10 cellular contexts compared by ENCODE assay signal in the genomic region with DNA sequence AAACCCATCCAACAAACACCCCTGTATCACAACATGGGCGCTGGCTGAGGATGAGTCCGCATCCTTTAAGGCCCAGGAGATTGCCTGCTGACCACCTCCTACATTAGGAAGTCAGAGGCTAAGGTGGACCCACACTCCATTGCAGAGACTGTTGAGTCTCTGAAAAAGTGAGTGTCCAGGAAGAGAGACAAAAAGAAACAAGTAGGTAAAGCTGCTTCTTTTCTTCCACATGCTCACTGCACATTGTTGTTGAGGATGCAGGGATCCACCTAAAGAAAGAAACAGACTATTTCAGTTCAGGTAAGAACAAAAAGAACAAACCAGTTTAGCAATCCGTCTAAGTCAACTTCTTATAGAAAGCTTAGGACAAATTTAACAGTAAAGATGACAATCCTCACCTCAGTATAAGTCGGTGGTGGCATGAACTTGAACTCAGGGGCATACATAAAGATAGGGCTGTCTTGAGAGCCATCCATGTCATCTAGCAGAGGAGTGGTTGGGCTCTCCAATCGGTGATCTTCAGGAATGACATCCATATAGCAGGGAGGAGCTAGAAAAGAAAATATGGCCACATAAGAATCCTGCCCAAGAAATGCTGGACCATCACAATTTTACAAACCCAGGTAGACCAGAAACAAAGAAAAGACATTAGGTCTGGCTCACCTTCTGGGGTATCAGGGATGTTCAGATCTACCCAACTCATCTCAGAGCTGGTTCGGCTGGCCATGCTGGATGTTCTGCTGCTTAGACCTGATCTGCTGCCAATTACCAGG. TPM values are rescaled to one million over a fixed set of nuclear protein-coding genes. Genes with fewer than 3 reads are reported as not detected.
DNase-seq lines count a peak whose midpoint lies in the region; ATAC-seq and TF ChIP-seq lines count a peak whose summit lies in the region.
"Had no signal": no experiment of that assay in that cellular context is flagged by ENCODE, and none has a peak within 500 bp of the region (broad histone marks: within the 10 kb centered on the region; RNA-seq: fewer than 3 reads in every experiment).

No MANE protein-coding gene starts in this region.

- H2AFZ ChIP-seq in smooth muscle cell (ENCODE audit: low read depth): no peak overlapping the region

- peaks cover 41% of the 10 kb centered on the region for H3K79me2 ChIP-seq in smooth muscle cell (ENCODE audit: low read depth)

- H3K27ac ChIP-seq in smooth muscle cell (ENCODE audit: low read depth): peak overlapping the region; percentile 44

- peaks cover 22% of the 10 kb centered on the region for H3K36me3 ChIP-seq in H7 (replicated peaks; ENCODE audit: control insufficient read depth, insufficient read depth, low read length)
- no peaks in the 10 kb centered on the region for H3K36me3 ChIP-seq in smooth muscle cell (ENCODE audit: low read depth)

- peak overlapping the region; percentile 93 for H3K4me3 Mint-ChIP-seq in activated CD4-positive, alpha-beta memory T cell treated with anti-CD3 and anti-CD28 coated beads, Interleukin-2, amount 10 ng/mL, durations not matched to agents 7 days and 5 days
- peak overlapping the region; percentile 99 for H3K4me3 Mint-ChIP-seq in glutamatergic neuron (ENCODE audit: unreplicated experiment)

- H3K4me1 ChIP-seq in smooth muscle cell (ENCODE audit: low read depth): peaks cover 30% of the 10 kb centered on the region

- peak overlapping the region; percentile 31 for H3K9ac ChIP-seq in smooth muscle cell (ENCODE audit: low read depth)

- H3K4me3 ChIP-seq in H7 (ENCODE audit: insufficient read depth, low read depth, low read length): peak overlapping the region; percentile 63; the same call in 1 of the 2 replicates
- H3K4me3 ChIP-seq in smooth muscle cell: peak overlapping the region; percentile 82

- POLR2A ChIA-PET in activated CD4-positive, alpha-beta memory T cell treated with anti-CD3 and anti-CD28 coated beads, Interleukin-2, amount 10 ng/mL, durations not matched to agents 7 days and 5 days (lab: Charles Lee): interaction anchor here (0.6 to 12.9 kb wide), 6 partner anchors 8 to 44 kb away, joined by 3 to 582 read pairs (median 35); partner anchors contain the start of genes ANKRD34A, LIX1L and POLR3GL

- H3K36me3 Mint-ChIP-seq in activated CD4-positive, alpha-beta memory T cell treated with anti-CD3 and anti-CD28 coated beads, Interleukin-2, amount 10 ng/mL, durations not matched to agents 7 days and 5 days (ENCODE audit: low read depth): peaks cover 51% of the 10 kb centered on the region
- H3K36me3 Mint-ChIP-seq in glutamatergic neuron (ENCODE audit: unreplicated experiment): peaks cover 28% of the 10 kb centered on the region

- peaks cover 55% of the 10 kb centered on the region for H4K20me1 ChIP-seq in smooth muscle cell (ENCODE audit: low read depth)

- H3K27me3 ChIP-seq in H7 (ENCODE audit: control insufficient read depth, insufficient read depth, low read length) (peaks cover 2% of the 10 kb centered on the region; the same call in 1 of the 2 replicates), smooth muscle cell (ENCODE audit: low read depth) (no peaks in the 10 kb centered on the region)

- no peak for ATAC-seq in GM21381 (IDR thresholded peaks at IDR 0.05; ENCODE audit: unreplicated experiment)

- TF ChIP-seq CTCF in glutamatergic neuron (IDR thresholded peaks at IDR 0.05; ENCODE audit: partially characterized antibody, unreplicated experiment) (no peak), smooth muscle cell (IDR thresholded peaks at IDR 0.05; ENCODE audit: borderline replicate concordance, insufficient read depth, poor library complexity, severe bottlenecking) (no peak)

- H3K4me2 ChIP-seq in smooth muscle cell: peak overlapping the region; percentile 93

- no peaks in the 10 kb centered on the region for H3K27me3 Mint-ChIP-seq in activated CD4-positive, alpha-beta memory T cell treated with anti-CD3 and anti-CD28 coated beads, Interleukin-2, amount 10 ng/mL, durations not matched to agents 7 days and 5 days
- H3K27me3 Mint-ChIP-seq in glutamatergic neuron (ENCODE audit: unreplicated experiment): peaks cover 11% of the 10 kb centered on the region

- H3K4me1 Mint-ChIP-seq in activated CD4-positive, alpha-beta memory T cell treated with anti-CD3 and anti-CD28 coated beads, Interleukin-2, amount 10 ng/mL, durations not matched to agents 7 days and 5 days: peaks cover 53% of the 10 kb centered on the region
- peaks cover 25% of the 10 kb centered on the region for H3K4me1 Mint-ChIP-seq in glutamatergic neuron (ENCODE audit: low read depth, unreplicated experiment)

- peaks cover 35% of the 10 kb centered on the region for H3F3A ChIP-seq in smooth muscle cell (ENCODE audit: low read depth)

- H3K9me3 Mint-ChIP-seq in activated CD4-positive, alpha-beta memory T cell treated with anti-CD3 and anti-CD28 coated beads, Interleukin-2, amount 10 ng/mL, durations not matched to agents 7 days and 5 days: no peaks in the 10 kb centered on the region
- H3K9me3 Mint-ChIP-seq in glutamatergic neuron (ENCODE audit: unreplicated experiment): peaks cover 13% of the 10 kb centered on the region

- CTCF ChIA-PET in activated CD4-positive, alpha-beta memory T cell treated with anti-CD3 and anti-CD28 coated beads, Interleukin-2, amount 10 ng/mL, durations not matched to agents 7 days and 5 days (lab: Charles Lee): interaction anchor here (1.0 to 13.8 kb wide), 3 partner anchors 15 to 148 kb away, joined by 3 to 177 read pairs (median 4); partner anchors contain the start of gene NUDT17

- 83% methylated on average over 6 of the region's 6 CpGs for WGBS in smooth muscle cell (ENCODE audit: low lambda C conversion rate)

- H3K9me3 ChIP-seq in smooth muscle cell (replicated peaks; ENCODE audit: low read depth): no peaks in the 10 kb centered on the region

- peak overlapping the region; percentile 97 for H3K27ac Mint-ChIP-seq in activated CD4-positive, alpha-beta memory T cell treated with anti-CD3 and anti-CD28 coated beads, Interleukin-2, amount 10 ng/mL, durations not matched to agents 7 days and 5 days
- no peak overlapping the region for H3K27ac Mint-ChIP-seq in glutamatergic neuron (ENCODE audit: unreplicated experiment)

- DNase-seq in H7: no peak
- no peak for DNase-seq in activated CD4-positive, alpha-beta memory T cell treated with anti-CD3 and anti-CD28 coated beads, Interleukin-2, amount 10 ng/mL, durations not matched to agents 7 days and 5 days
- DNase-seq in glutamatergic neuron: no peak
- DNase-seq in smooth muscle cell (lab: John Stamatoyannopoulos, UW; ENCODE audit: unreplicated experiment): no peak
- DNase-seq in NCI-H2081 (lab: John Stamatoyannopoulos, UW): no peak
- no peak for DNase-seq in OCI-M2 (lab: John Stamatoyannopoulos, UW; ENCODE audit: unreplicated experiment)
- no peak for DNase-seq in ACHN
- DNase-seq: stimulated activated CD4-positive, alpha-beta T cell treated with anti-CD3 and anti-CD28 coated beads, Interleukin-12 subunit alpha, Interleukin-12 subunit beta, amount 100 ng/mL, for 4 hours; T-helper 9 cell had no signal

- in situ Hi-C loops in ACHN (cut with HindIII; ENCODE audit: low pct_ligation_motif_present, low pct_unique_long_range_greater_than_20kb, low sequenced_read_pairs): no loop called here

RNA-seq across cellular contexts. Expression of gene TXNIP, which starts 2.6 kb away (rescaled TPM):
- total RNA-seq in H7 (2014; rRNA removed; shearing (Covaris generic)): 24.6 and 90.7 TPM in 2 replicates
- total RNA-seq in activated CD4-positive, alpha-beta memory T cell treated with anti-CD3 and anti-CD28 coated beads, Interleukin-2, amount 10 ng/mL, durations not matched to agents 7 days and 5 days: 100 to 1,000 TPM; 397 to 407 TPM
- 126 TPM for total RNA-seq in glutamatergic neuron (ENCODE audit: unreplicated experiment)
- 365 and 384 TPM in 2 replicates for total RNA-seq in smooth muscle cell
- 197 and 206 TPM in 2 replicates for polyA plus RNA-seq in smooth muscle cell

RNA-seq across cellular contexts. Expression of gene HJV, which starts 27.7 kb away (rescaled TPM):
- total RNA-seq in H7 (2014; rRNA removed; shearing (Covaris generic)): 0.24 and 1.2 TPM in 2 replicates
- not detected for total RNA-seq in activated CD4-positive, alpha-beta memory T cell treated with anti-CD3 and anti-CD28 coated beads, Interleukin-2, amount 10 ng/mL, durations not matched to agents 7 days and 5 days
- total RNA-seq in glutamatergic neuron (ENCODE audit: unreplicated experiment): not detected
- not detected in 2 replicates for total RNA-seq in smooth muscle cell
- polyA plus RNA-seq in smooth muscle cell: not detected in 2 replicates

RNA-seq across cellular contexts. Expression of gene POLR3GL, which starts 29.3 kb away (rescaled TPM):
- total RNA-seq in H7 (2014; rRNA removed; shearing (Covaris generic)): 6.3 and 11.6 TPM in 2 replicates
- 10 to 100 TPM; 32.4 to 33.7 TPM for total RNA-seq in activated CD4-positive, alpha-beta memory T cell treated with anti-CD3 and anti-CD28 coated beads, Interleukin-2, amount 10 ng/mL, durations not matched to agents 7 days and 5 days
- total RNA-seq in glutamatergic neuron (ENCODE audit: unreplicated experiment) (13.2 TPM), smooth muscle cell (17.7 and 22.2 TPM in 2 replicates)
- polyA plus RNA-seq in smooth muscle cell: 26.4 and 33.6 TPM in 2 replicates

RNA-seq across cellular contexts. Expression of gene ANKRD34A, which starts 29.4 kb away (rescaled TPM):
- 0.52 and 0.62 TPM in 2 replicates for total RNA-seq in H7 (2014; rRNA removed; shearing (Covaris generic))
- 1 to 10 TPM; 2.9 to 3.7 TPM for total RNA-seq in activated CD4-positive, alpha-beta memory T cell treated with anti-CD3 and anti-CD28 coated beads, Interleukin-2, amount 10 ng/mL, durations not matched to agents 7 days and 5 days
- total RNA-seq in glutamatergic neuron (ENCODE audit: unreplicated experiment) (0.59 TPM), smooth muscle cell (0.36 and 0.49 TPM in 2 replicates)
- polyA plus RNA-seq in smooth muscle cell: 1.3 and 2.4 TPM in 2 replicates

RNA-seq across cellular contexts. Expression of gene LIX1L, which starts 36.0 kb away (rescaled TPM):
- 23.0 and 24.3 TPM in 2 replicates for total RNA-seq in H7 (2014; rRNA removed; shearing (Covaris generic))
- total RNA-seq in activated CD4-positive, alpha-beta memory T cell treated with anti-CD3 and anti-CD28 coated beads, Interleukin-2, amount 10 ng/mL, durations not matched to agents 7 days and 5 days: 10 to 100 TPM; 50.3 to 51.0 TPM
- total RNA-seq in glutamatergic neuron (ENCODE audit: unreplicated experiment): 20.3 TPM
- total RNA-seq in smooth muscle cell: 23.2 and 32.7 TPM in 2 replicates
- polyA plus RNA-seq in smooth muscle cell: 26.2 and 31.1 TPM in 2 replicates
